Comparison of ENCODE assay signal across 22 cellular contexts in genomic region chr1:45846931-45847330, GRCh38. TPM values are rescaled to one million over a fixed set of nuclear protein-coding genes. Genes with fewer than 3 reads are reported as not detected.
A peak's percentile ranks its signal among the peaks of the same experiment; 100 is the strongest.
DNase-seq lines count a peak whose midpoint lies in the region; ATAC-seq, FAIRE-seq and TF ChIP-seq lines count a peak whose summit lies in the region.
"Had no signal": no experiment of that assay in that cellular context is flagged by ENCODE, and none has a peak within 500 bp of the region (broad histone marks: within the 10 kb centered on the region; RNA-seq: fewer than 3 reads in every experiment).

No MANE protein-coding gene starts in this region.

- H3K9ac ChIP-seq in PC-3 (ENCODE audit: low read length) (no peak overlapping the region), endothelial cell of umbilical vein (replicated peaks; ENCODE audit: extremely low read depth, insufficient read depth, low read length) (no peak overlapping the region)

- no peaks in the 10 kb centered on the region for H3K4me1 ChIP-seq in PC-3 (ENCODE audit: insufficient read depth, low read length)
- H3K4me1 ChIP-seq in endothelial cell of umbilical vein (ENCODE audit: control insufficient read depth, extremely low read depth, insufficient read depth, low read length), result peaks cover 2% of the 10 kb centered on the region
- H3K4me1 ChIP-seq in osteoblast (ENCODE audit: insufficient read depth, low read length), result peaks cover 9% of the 10 kb centered on the region
- H3K4me1 ChIP-seq in vagina, result peaks cover 5% of the 10 kb centered on the region

- H3K79me2 ChIP-seq in PC-3 (ENCODE audit: low read length) (peaks cover 26% of the 10 kb centered on the region), endothelial cell of umbilical vein (ENCODE audit: control insufficient read depth, insufficient read depth, low read length) (peaks cover 18% of the 10 kb centered on the region), osteoblast (ENCODE audit: insufficient read depth, low read length) (peaks cover 48% of the 10 kb centered on the region)

- no peak overlapping the region for H3K4me2 ChIP-seq in PC-3 (ENCODE audit: low read length)
- H3K4me2 ChIP-seq in endothelial cell of umbilical vein (ENCODE audit: insufficient read depth, low read length), result no peak overlapping the region
- H3K4me2 ChIP-seq in osteoblast (ENCODE audit: insufficient read depth, low read length), result peak overlapping the region; percentile 46

- FAIRE-seq in endothelial cell of umbilical vein (lab: Jason Lieb, UNC), result no peak

- BruUV-seq in PC-3 (replicated peaks; lab: Mats Ljungman, UMichigan) (no TSS peak), endothelial cell of umbilical vein (replicated peaks; lab: Mats Ljungman, UMichigan) (no TSS peak)

- TF ChIP-seq POLR2A in endothelial cell of umbilical vein (IDR thresholded peaks at IDR 0.05; ENCODE audit: low read depth, low read length), result no peak
- TF ChIP-seq POLR2A in vagina (IDR thresholded peaks at IDR 0.05), result no peak

- DNase-seq in EH (ENCODE audit: low read depth) (peak; percentile 93), PC-3 (peak; percentile 4), endothelial cell of umbilical vein (ENCODE audit: low read depth, low spot score) (peak; percentile 3), osteoblast (ENCODE audit: insufficient read length, low spot score, missing footprints) (peak; percentile 47), vagina (ENCODE audit: extremely low spot score in 2 of 2) (no peak), NAMALWA (ENCODE audit: low spot score) (no peak)
- DNase-seq in activated CD4-positive, alpha-beta T cell treated with anti-CD3 and anti-CD28 coated beads, Interleukin-2, amount 10 ng/mL, durations not matched to agents 24 days and 14 days, result no peak
- DNase-seq: activated CD4-positive, alpha-beta T cell treated with anti-CD3 and anti-CD28 coated beads, Interleukin-2, amount 50 U/mL, for 4 hours; activated CD8-positive, alpha-beta memory T cell treated with anti-CD3 and anti-CD28 coated beads, Interleukin-2, amount 50 U/mL, for 48 hours; dorsolateral prefrontal cortex; glutamatergic neuron; NCI-H1694; posterior cingulate gyrus; sigmoid colon; stimulated activated CD4-positive, alpha-beta T cell treated with anti-CD3 and anti-CD28 coated beads, Interleukin-1b, Interleukin-23, amount 100 ng/mL, for 48 hours; stimulated activated naive CD4-positive, alpha-beta T cell treated with Interleukin-2 at 50 U/mL for 16 hours; T-helper 17 cell had no signal

- no peaks in the 10 kb centered on the region for H3K27me3 ChIP-seq in PC-3 (ENCODE audit: low read length)
- no peaks in the 10 kb centered on the region for H3K27me3 ChIP-seq in endothelial cell of umbilical vein (ENCODE audit: control insufficient read depth in 2 of 2, insufficient read depth in 2 of 2, low read length in 2 of 2)
- H3K27me3 ChIP-seq in osteoblast (ENCODE audit: insufficient read depth, low read length), result no peaks in the 10 kb centered on the region
- no peaks in the 10 kb centered on the region for H3K27me3 ChIP-seq in vagina
- H3K27me3 ChIP-seq: dorsolateral prefrontal cortex, sigmoid colon, tibial nerve had no signal

- no peak overlapping the region for H3K27ac ChIP-seq in PC-3 (ENCODE audit: low read length)
- H3K27ac ChIP-seq in endothelial cell of umbilical vein (ENCODE audit: insufficient read depth, low read depth, low read length), result no peak overlapping the region
- H3K27ac ChIP-seq in osteoblast (ENCODE audit: low read depth, low read length), result peak overlapping the region; percentile 54
- H3K27ac ChIP-seq in vagina, result no peak overlapping the region
- H3K27ac ChIP-seq: dorsolateral prefrontal cortex, epithelial cell of prostate, sigmoid colon, tibial nerve had no signal

- peaks cover 20% of the 10 kb centered on the region for H3K36me3 Mint-ChIP-seq in activated CD4-positive, alpha-beta T cell treated with anti-CD3 and anti-CD28 coated beads, Interleukin-2, amount 10 ng/mL, durations not matched to agents 24 days and 14 days (ENCODE audit: low read depth)

- no peaks in the 10 kb centered on the region for H3F3A ChIP-seq in PC-3 (ENCODE audit: low read length, unreplicated experiment)

- intact Hi-C loops in PC-3 (cut with micrococcal nuclease), result no loop called here
- intact Hi-C loops in endothelial cell of umbilical vein (cut with micrococcal nuclease), result no loop called here
- intact Hi-C loops in activated CD4-positive, alpha-beta T cell treated with anti-CD3 and anti-CD28 coated beads, Interleukin-2, amount 10 ng/mL, durations not matched to agents 24 days and 14 days (cut with micrococcal nuclease), result no loop called here
- intact Hi-C loops in vagina (cut with DNase I), result no loop called here

- no peak overlapping the region for H3K4me3 ChIP-seq in PC-3 (ENCODE audit: low read length)
- no peak overlapping the region for H3K4me3 ChIP-seq in endothelial cell of umbilical vein (replicated peaks in 1 of 3; ENCODE audit: insufficient read depth in 1 of 3, low read depth in 1 of 3, low read length in 3 of 3)
- no peak overlapping the region for H3K4me3 ChIP-seq in osteoblast (ENCODE audit: insufficient read depth, low read length)
- H3K4me3 ChIP-seq in vagina, result no peak overlapping the region
- H3K4me3 ChIP-seq: dorsolateral prefrontal cortex, sigmoid colon, tibial nerve had no signal

- no peaks in the 10 kb centered on the region for H3K9me1 ChIP-seq in endothelial cell of umbilical vein (replicated peaks; ENCODE audit: control insufficient read depth, extremely low read depth, insufficient read depth, low read length)

- H3K4me3 Mint-ChIP-seq in activated CD4-positive, alpha-beta T cell treated with anti-CD3 and anti-CD28 coated beads, Interleukin-2, amount 10 ng/mL, durations not matched to agents 24 days and 14 days, result no peak overlapping the region
- H3K4me3 Mint-ChIP-seq: IgD-negative memory B cell, nephron, T-helper 17 cell had no signal

- no peaks in the 10 kb centered on the region for H3K9me2 ChIP-seq in PC-3 (replicated peaks; ENCODE audit: low read length)

- H3K9me3 Mint-ChIP-seq in activated CD4-positive, alpha-beta T cell treated with anti-CD3 and anti-CD28 coated beads, Interleukin-2, amount 10 ng/mL, durations not matched to agents 24 days and 14 days, result peaks cover 22% of the 10 kb centered on the region

- peaks cover 16% of the 10 kb centered on the region for H3K4me1 Mint-ChIP-seq in activated CD4-positive, alpha-beta T cell treated with anti-CD3 and anti-CD28 coated beads, Interleukin-2, amount 10 ng/mL, durations not matched to agents 24 days and 14 days

- CTCF ChIA-PET in PC-3 (lab: Charles Lee), result no interaction called here
- CTCF ChIA-PET in endothelial cell of umbilical vein (lab: Charles Lee), result interaction anchor here (1.3 kb wide), 1 partner anchor 28 kb away, joined by 3 read pairs; no protein-coding TSS in a partner anchor

- dilution Hi-C loops in endothelial cell of umbilical vein (cut with MboI; ENCODE audit: extremely low pct_ligation_motif_present, low sequenced_read_pairs), result no loop called here

- no peak overlapping the region for H2AFZ ChIP-seq in PC-3 (ENCODE audit: low read length)
- no peak overlapping the region for H2AFZ ChIP-seq in endothelial cell of umbilical vein (ENCODE audit: low read depth, low read length)
- peak overlapping the region; percentile 50 for H2AFZ ChIP-seq in osteoblast (ENCODE audit: low read length)

- H3K27me3 Mint-ChIP-seq in activated CD4-positive, alpha-beta T cell treated with anti-CD3 and anti-CD28 coated beads, Interleukin-2, amount 10 ng/mL, durations not matched to agents 24 days and 14 days, result peaks cover 1% of the 10 kb centered on the region
- H3K27me3 Mint-ChIP-seq: IgD-negative memory B cell, T-helper 17 cell had no signal

- H4K20me1 ChIP-seq in PC-3 (ENCODE audit: low read length), result no peaks in the 10 kb centered on the region
- H4K20me1 ChIP-seq in endothelial cell of umbilical vein (replicated peaks; ENCODE audit: control insufficient read depth, extremely low read depth, insufficient read depth, low read length), result no peaks in the 10 kb centered on the region
- peaks cover 3% of the 10 kb centered on the region for H4K20me1 ChIP-seq in osteoblast (ENCODE audit: insufficient read depth, low read length)

- no peak for TF ChIP-seq CTCF in PC-3 (conservative IDR thresholded peaks at IDR 0.05; ENCODE audit: low read depth, low read length)
- no peak for TF ChIP-seq CTCF in endothelial cell of umbilical vein (IDR thresholded peaks at IDR 0.05; ENCODE audit: extremely low read depth in 1 of 2, insufficient read depth in 1 of 2, low read depth in 1 of 2, low read length in 2 of 2)
- no peak for TF ChIP-seq CTCF in osteoblast (IDR thresholded peaks at IDR 0.05; ENCODE audit: extremely low read depth, low read depth, low read length)
- no peak for TF ChIP-seq CTCF in vagina (IDR thresholded peaks at IDR 0.05)

- no peaks in the 10 kb centered on the region for H3K9me3 ChIP-seq in PC-3 (ENCODE audit: low read length)
- H3K9me3 ChIP-seq in endothelial cell of umbilical vein (replicated peaks; ENCODE audit: control insufficient read depth, insufficient read depth, low read length), result no peaks in the 10 kb centered on the region
- no peaks in the 10 kb centered on the region for H3K9me3 ChIP-seq in osteoblast (ENCODE audit: low read depth, low read length)
- H3K9me3 ChIP-seq in vagina, result no peaks in the 10 kb centered on the region
- H3K9me3 ChIP-seq: sigmoid colon had no signal

- ATAC-seq in PC-3, result no peak
- ATAC-seq in HG03139 (IDR thresholded peaks at IDR 0.05; ENCODE audit: unreplicated experiment), result no peak
- ATAC-seq: T-helper 17 cell had no signal

- no peak overlapping the region for H3K27ac Mint-ChIP-seq in activated CD4-positive, alpha-beta T cell treated with anti-CD3 and anti-CD28 coated beads, Interleukin-2, amount 10 ng/mL, durations not matched to agents 24 days and 14 days
- H3K27ac Mint-ChIP-seq: IgD-negative memory B cell, nephron, T-helper 17 cell had no signal

- POLR2A ChIA-PET in PC-3 (lab: Charles Lee; ENCODE audit: unreplicated experiment) (no interaction called here), endothelial cell of umbilical vein (lab: Charles Lee) (no interaction called here)

- no peaks in the 10 kb centered on the region for H3K36me3 ChIP-seq in PC-3 (ENCODE audit: low read depth, low read length)
- H3K36me3 ChIP-seq in endothelial cell of umbilical vein (ENCODE audit: control insufficient read depth in 2 of 2, extremely low read depth in 1 of 2, insufficient read depth in 2 of 2, low read length in 2 of 2), result no peaks in the 10 kb centered on the region
- H3K36me3 ChIP-seq in osteoblast (ENCODE audit: insufficient read depth, low read length), result no peaks in the 10 kb centered on the region
- no peaks in the 10 kb centered on the region for H3K36me3 ChIP-seq in vagina
- H3K36me3 ChIP-seq: sigmoid colon had no signal

RNA-seq across cellular contexts. Expression of gene MAST2, which starts 43.5 kb away (rescaled TPM):
- total RNA-seq in PC-3 (2014; rRNA removed), result 29.3 and 33.7 TPM in 2 replicates
- 33.8 and 41.2 TPM in 2 replicates for total RNA-seq in endothelial cell of umbilical vein
- 25.0 and 27.4 TPM in 2 replicates for polyA plus RNA-seq in endothelial cell of umbilical vein
- polyA plus RNA-seq in endothelial cell of umbilical vein (2011; cell fraction: cytosol; rRNA removed), result 23.9 and 25.5 TPM in 2 replicates
- polyA plus RNA-seq in endothelial cell of umbilical vein (2011; cell fraction: nucleus; rRNA removed), result 127 and 143 TPM in 2 replicates
- polyA plus RNA-seq in endothelial cell of umbilical vein (2012), result 28.7 and 29.6 TPM in 2 replicates
- polyA minus RNA-seq in endothelial cell of umbilical vein, result 51.0 and 57.9 TPM in 2 replicates
- polyA minus RNA-seq in endothelial cell of umbilical vein (2011; cell fraction: cytosol; rRNA and poly(A)+ RNA removed), result 26.0 TPM
- 61.1 and 83.4 TPM in 2 replicates for polyA minus RNA-seq in endothelial cell of umbilical vein (2011; cell fraction: nucleus; rRNA and poly(A)+ RNA removed)
- total RNA-seq in osteoblast, result 24.2 and 33.0 TPM in 2 replicates
- 31.4 and 33.1 TPM in 2 replicates for total RNA-seq in activated CD4-positive, alpha-beta T cell treated with anti-CD3 and anti-CD28 coated beads, Interleukin-2, amount 10 ng/mL, durations not matched to agents 24 days and 14 days
- total RNA-seq in vagina, result 28.2 TPM

Comparison
In these comparisons a context has a peak if more than half of its experiments do, and no peak if none do; other contexts are left out.
1. DNase-seq: peak in EH (single experiment), PC-3 (single experiment), endothelial cell of umbilical vein (single experiment) and osteoblast (single experiment); none in activated CD4-positive, alpha-beta T cell treated with anti-CD3 and anti-CD28 coated beads, Interleukin-2, amount 10 ng/mL, durations not matched to agents 24 days and 14 days (single experiment), vagina (0 of 2) and NAMALWA (single experiment).